In the genomic region with DNA sequence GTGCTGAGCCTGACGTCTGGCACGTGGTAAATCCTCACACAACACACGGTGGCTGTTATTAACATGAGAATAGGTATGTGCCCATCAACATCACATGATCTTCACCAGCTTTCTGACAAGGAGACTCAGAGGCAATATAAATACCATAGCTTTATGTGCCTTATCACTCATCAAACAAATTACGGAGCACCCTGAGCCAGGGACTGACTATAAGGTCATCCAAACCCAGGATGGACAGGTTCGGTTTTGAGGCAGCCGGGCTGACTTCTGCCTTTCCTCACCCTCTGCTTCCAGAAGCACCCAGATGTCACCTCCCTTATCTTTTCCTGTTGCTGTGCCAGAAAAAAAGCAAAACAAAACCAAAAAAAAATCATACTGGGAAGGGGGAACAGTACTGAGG, we compare ENCODE assay signal across 20 cellular contexts. TPM values are rescaled to one million over a fixed set of nuclear protein-coding genes. Genes with fewer than 3 reads are reported as not detected.
DNase-seq lines count a peak whose midpoint lies in the region; ATAC-seq and TF ChIP-seq lines count a peak whose summit lies in the region.
"Had no signal": no experiment of that assay in that cellular context is flagged by ENCODE, and none has a peak within 500 bp of the region (broad histone marks: within the 10 kb centered on the region; RNA-seq: fewer than 3 reads in every experiment).

No MANE protein-coding gene starts in this region.

- H3K36me3 Mint-ChIP-seq in T-helper 17 cell (ENCODE audit: low read depth), result no peaks in the 10 kb centered on the region
- no peaks in the 10 kb centered on the region for H3K36me3 Mint-ChIP-seq in glutamatergic neuron (ENCODE audit: unreplicated experiment)
- H3K36me3 Mint-ChIP-seq in activated CD4-positive, alpha-beta T cell treated with anti-CD3 and anti-CD28 coated beads, Interleukin-2, amount 10 ng/mL, durations not matched to agents 24 days and 14 days (ENCODE audit: low read depth), result no peaks in the 10 kb centered on the region

- TF ChIP-seq CTCF in glutamatergic neuron (IDR thresholded peaks at IDR 0.05; ENCODE audit: partially characterized antibody, unreplicated experiment), result no peak

- peak overlapping the region; percentile 9 for H3K27ac Mint-ChIP-seq in T-helper 17 cell
- peak overlapping the region; percentile 11 for H3K27ac Mint-ChIP-seq in glutamatergic neuron (ENCODE audit: unreplicated experiment)
- no peak overlapping the region for H3K27ac Mint-ChIP-seq in activated CD4-positive, alpha-beta T cell treated with anti-CD3 and anti-CD28 coated beads, Interleukin-2, amount 10 ng/mL, durations not matched to agents 24 days and 14 days

- DNase-seq in activated CD8-positive, alpha-beta memory T cell treated with anti-CD3 and anti-CD28 coated beads, Interleukin-2, amount 50 U/mL, for 48 hours, result peak; percentile 20
- DNase-seq in activated CD8-positive, alpha-beta memory T cell treated with anti-CD3 and anti-CD28 coated beads, Interleukin-2, amount 50 U/mL, for 4 hours, result no peak
- DNase-seq in T-helper 17 cell (no peak), glutamatergic neuron (no peak), NCI-H1694 treated with DMSO at 0.1 percent for 48 hours (lab: John Stamatoyannopoulos, UW) (no peak), NCI-H510A treated with DMSO at 0.1 percent for 48 hours (lab: John Stamatoyannopoulos, UW) (no peak)
- DNase-seq in activated CD4-positive, alpha-beta T cell treated with anti-CD3 and anti-CD28 coated beads, Interleukin-2, amount 10 ng/mL, durations not matched to agents 24 days and 14 days, result no peak
- DNase-seq: 8988T, C1 segment of cervical spinal cord, DMS53, GDM1, GOT3, IMR-90, NCI-H1417, NCI-H1930, NCI-H748 treated with DMSO at 0.1 percent for 48 hours, Peyer's patch had no signal

- H3K4me3 Mint-ChIP-seq in T-helper 17 cell (no peak overlapping the region), glutamatergic neuron (ENCODE audit: unreplicated experiment) (no peak overlapping the region)
- H3K4me3 Mint-ChIP-seq in activated CD4-positive, alpha-beta T cell treated with anti-CD3 and anti-CD28 coated beads, Interleukin-2, amount 10 ng/mL, durations not matched to agents 24 days and 14 days, result no peak overlapping the region

- intact Hi-C loops in activated CD4-positive, alpha-beta T cell treated with anti-CD3 and anti-CD28 coated beads, Interleukin-2, amount 10 ng/mL, durations not matched to agents 24 days and 14 days (cut with micrococcal nuclease), result no loop called here

- no peak for ATAC-seq in T-helper 17 cell
- ATAC-seq: HCT116 had no signal

- peaks cover 6% of the 10 kb centered on the region for H3K9me3 Mint-ChIP-seq in glutamatergic neuron (ENCODE audit: unreplicated experiment)
- no peaks in the 10 kb centered on the region for H3K9me3 Mint-ChIP-seq in activated CD4-positive, alpha-beta T cell treated with anti-CD3 and anti-CD28 coated beads, Interleukin-2, amount 10 ng/mL, durations not matched to agents 24 days and 14 days

- peaks cover 2% of the 10 kb centered on the region for H3K4me1 Mint-ChIP-seq in T-helper 17 cell
- peaks cover 4% of the 10 kb centered on the region for H3K4me1 Mint-ChIP-seq in glutamatergic neuron (ENCODE audit: low read depth, unreplicated experiment)
- peaks cover 2% of the 10 kb centered on the region for H3K4me1 Mint-ChIP-seq in activated CD4-positive, alpha-beta T cell treated with anti-CD3 and anti-CD28 coated beads, Interleukin-2, amount 10 ng/mL, durations not matched to agents 24 days and 14 days

- no peaks in the 10 kb centered on the region for H3K27me3 Mint-ChIP-seq in T-helper 17 cell
- peaks cover 2% of the 10 kb centered on the region for H3K27me3 Mint-ChIP-seq in glutamatergic neuron (ENCODE audit: unreplicated experiment)
- no peaks in the 10 kb centered on the region for H3K27me3 Mint-ChIP-seq in activated CD4-positive, alpha-beta T cell treated with anti-CD3 and anti-CD28 coated beads, Interleukin-2, amount 10 ng/mL, durations not matched to agents 24 days and 14 days

- H3K9me3 ChIP-seq in T-helper 17 cell (ENCODE audit: control insufficient read depth, low read length, poor library complexity, severe bottlenecking), result no peaks in the 10 kb centered on the region
- H3K9me3 ChIP-seq: Peyer's patch had no signal

RNA-seq across cellular contexts. Expression of a gene that starts 5.7 kb away (rescaled TPM):
- total RNA-seq in T-helper 17 cell, result 1 to 10 TPM; 2.5 to 3.3 TPM
- total RNA-seq in glutamatergic neuron (ENCODE audit: unreplicated experiment), result 43.6 TPM
- total RNA-seq in activated CD4-positive, alpha-beta T cell treated with anti-CD3 and anti-CD28 coated beads, Interleukin-2, amount 10 ng/mL, durations not matched to agents 24 days and 14 days, result 2.1 and 3.1 TPM in 2 replicates

RNA-seq across cellular contexts. Expression of a gene that starts 51.2 kb away (rescaled TPM):
- total RNA-seq in T-helper 17 cell, result 10 to 100 TPM; 30.7 to 32.8 TPM
- 9.4 TPM for total RNA-seq in glutamatergic neuron (ENCODE audit: unreplicated experiment)
- 38.5 and 39.5 TPM in 2 replicates for total RNA-seq in activated CD4-positive, alpha-beta T cell treated with anti-CD3 and anti-CD28 coated beads, Interleukin-2, amount 10 ng/mL, durations not matched to agents 24 days and 14 days

RNA-seq across cellular contexts. Expression of a gene that starts 56.8 kb away (rescaled TPM):
- total RNA-seq in T-helper 17 cell (under 1 TPM in 1 of 2 donors, not detected in 1; 0.63 TPM), glutamatergic neuron (ENCODE audit: unreplicated experiment) (not detected)
- total RNA-seq in activated CD4-positive, alpha-beta T cell treated with anti-CD3 and anti-CD28 coated beads, Interleukin-2, amount 10 ng/mL, durations not matched to agents 24 days and 14 days, result not detected in 2 replicates
- total RNA-seq: IMR-90, NCI-H460, OCI-LY7 had no signal

Comparison
In these comparisons a context has a peak if more than half of its experiments do, and no peak if none do; other contexts are left out.
1. RNA of a gene that starts 5.7 kb away (total RNA-seq): 43.6 TPM in glutamatergic neuron (single experiment); 2.5 to 3.3 TPM in T-helper 17 cell and 2.1 to 3.1 TPM in activated CD4-positive, alpha-beta T cell treated with anti-CD3 and anti-CD28 coated beads, Interleukin-2, amount 10 ng/mL, durations not matched to agents 24 days and 14 days; every median in the first group is over 10 times any median in the second.